8 cellular contexts compared by ENCODE assay signal in genomic region chr15:85542895-85543331, GRCh38.
DNase-seq lines count a peak whose midpoint lies in the region; ATAC-seq, FAIRE-seq and TF ChIP-seq lines count a peak whose summit lies in the region.

No MANE protein-coding gene starts in this region.

- H3K23ac ChIP-seq in IMR-90 (ENCODE audit: low read depth, low read length), result peak overlapping the region; percentile 41; the same call in 1 of the 2 replicates

- TF ChIP-seq CTCF in IMR-90 (conservative IDR thresholded peaks at IDR 0.05; ENCODE audit: low read depth, low read length), result no peak
- no peak for TF ChIP-seq CTCF in activated B cell treated with CpG ODN at 0.5 μM for 24 hours (IDR thresholded peaks at IDR 0.05)
- no peak for TF ChIP-seq CTCF in neutrophil (IDR thresholded peaks at IDR 0.05)
- TF ChIP-seq CTCF in HepG2 (CRISPR knock-in tag; IDR thresholded peaks at IDR 0.05), result no peak
- no peak for TF ChIP-seq CTCF in osteoblast (IDR thresholded peaks at IDR 0.05; ENCODE audit: extremely low read depth, low read depth, low read length)

- H3K9me3 ChIP-seq in IMR-90 (ENCODE audit: control insufficient read depth, insufficient read depth, low read length) (no peaks in the 10 kb centered on the region), neutrophil (no peaks in the 10 kb centered on the region), HepG2 (ENCODE audit: low read length) (no peaks in the 10 kb centered on the region), osteoblast (ENCODE audit: low read depth, low read length) (no peaks in the 10 kb centered on the region)

- no peak overlapping the region for H2BK20ac ChIP-seq in IMR-90 (ENCODE audit: low read depth, low read length)

- TF ChIP-seq EP300 in HepG2 (IDR thresholded peaks at IDR 0.05; ENCODE audit: low read depth in 2 of 2, low read length in 2 of 2) (no peak), HepG2 (CRISPR knock-in tag; IDR thresholded peaks at IDR 0.05; ENCODE audit: borderline replicate concordance) (no peak)

- no peak overlapping the region for H2BK120ac ChIP-seq in IMR-90 (ENCODE audit: low read depth, low read length)

- in situ Hi-C loops in IMR-90 (cut with MboI; ENCODE audit: low sequenced_read_pairs), result no loop called here
- in situ Hi-C loops in HepG2 (cut with HindIII; ENCODE audit: extremely low pct_ligation_motif_present, low pct_unique_long_range_greater_than_20kb), result no loop called here

- H2AK9ac ChIP-seq in IMR-90 (replicated peaks; ENCODE audit: low read depth, low read length, poor library complexity), result no peak overlapping the region

- H4K91ac ChIP-seq in IMR-90 (ENCODE audit: insufficient read depth, low read depth, low read length), result no peak overlapping the region

- H4K5ac ChIP-seq in IMR-90 (ENCODE audit: low read depth, low read length), result no peak overlapping the region

- H2AFZ ChIP-seq in IMR-90 (replicated peaks; ENCODE audit: low read length, poor library complexity) (no peak overlapping the region), HepG2 (ENCODE audit: low read length) (no peak overlapping the region), osteoblast (ENCODE audit: low read length) (no peak overlapping the region)

- BruUV-seq in IMR-90 (replicated peaks; lab: Mats Ljungman, UMichigan), result no TSS peak
- no TSS peak for BruUV-seq in HepG2 (replicated peaks; lab: Mats Ljungman, UMichigan)

- H3K27ac Mint-ChIP-seq in activated B cell treated with CpG ODN at 0.5 μM for 24 hours, result peak overlapping the region; percentile 82

- peaks cover 18% of the 10 kb centered on the region for H3K4me1 ChIP-seq in IMR-90 (ENCODE audit: control insufficient read depth, insufficient read depth, low read length)
- H3K4me1 ChIP-seq in neutrophil (ENCODE audit: control insufficient read depth in 1 of 2, insufficient read depth in 1 of 2, low read depth in 1 of 2, low read length in 1 of 2), result peaks cover 57 to 62% of the 10 kb centered on the region in 2 experiments
- no peaks in the 10 kb centered on the region for H3K4me1 ChIP-seq in HepG2 (ENCODE audit: insufficient read depth, low read length)
- no peaks in the 10 kb centered on the region for H3K4me1 ChIP-seq in osteoblast (ENCODE audit: insufficient read depth, low read length)

- TF ChIP-seq POLR2A in IMR-90 (IDR thresholded peaks at IDR 0.05; ENCODE audit: low read depth, low read length) (no peak), HepG2 (IDR thresholded peaks at IDR 0.05; ENCODE audit: insufficient read depth in 1 of 2, low read depth in 2 of 2, low read length in 2 of 2) (no peak)

- H3K4ac ChIP-seq in IMR-90 (ENCODE audit: low read depth, low read length), result no peak overlapping the region; the same call in 1 of the 2 replicates

- H3K36me3 ChIP-seq in IMR-90 (ENCODE audit: control insufficient read depth, insufficient read depth, low read length) (peaks cover 4% of the 10 kb centered on the region; the same call in 1 of the 2 replicates), neutrophil (no peaks in the 10 kb centered on the region), HepG2 (replicated peaks in 1 of 2; ENCODE audit: control insufficient read depth in 1 of 2, insufficient read depth in 2 of 2, low read length in 2 of 2) (peaks cover 0 to 15% of the 10 kb centered on the region in 2 experiments), osteoblast (ENCODE audit: insufficient read depth, low read length) (no peaks in the 10 kb centered on the region)

- H3K14ac ChIP-seq in IMR-90 (replicated peaks; ENCODE audit: low read depth, low read length), result peak overlapping the region; percentile 27; the same call in 1 of the 2 replicates

- peak overlapping the region; percentile 6 for H3K4me3 Mint-ChIP-seq in activated B cell treated with CpG ODN at 0.5 μM for 24 hours

- no peak overlapping the region for H2AK5ac ChIP-seq in IMR-90 (ENCODE audit: low read depth, low read length)

- CTCF ChIA-PET in IMR-90 (lab: Yijun Ruan, JAX) (no interaction called here), activated B cell treated with CpG ODN at 0.5 μM for 24 hours (lab: Charles Lee) (interaction anchor here (1.1 to 1.9 kb wide), 5 partner anchors 9 to 212 kb away, joined by 3 to 6 read pairs (median 4); no protein-coding TSS in a partner anchor), HepG2 (lab: Yijun Ruan, JAX; ENCODE audit: low intra/inter-chr PET ratio, low total read pairs) (no interaction called here)

- POLR2A ChIA-PET in IMR-90 (lab: Charles Lee; ENCODE audit: unreplicated experiment), result no interaction called here
- POLR2A ChIA-PET in activated B cell treated with CpG ODN at 0.5 μM for 24 hours (lab: Charles Lee), result interaction anchor here (1.2 to 1.7 kb wide), 4 partner anchors 12 to 213 kb away, joined by 4 to 15 read pairs (median 6); partner anchors contain the start of gene AKAP13
- POLR2A ChIA-PET in HepG2 (lab: Yijun Ruan, JAX), result no interaction called here

- H4K20me1 ChIP-seq in IMR-90 (ENCODE audit: insufficient read depth, low read length) (peaks cover 11% of the 10 kb centered on the region; the same call in 1 of the 2 replicates), HepG2 (ENCODE audit: insufficient read depth, low read length) (no peaks in the 10 kb centered on the region), osteoblast (ENCODE audit: insufficient read depth, low read length) (peaks cover 12% of the 10 kb centered on the region)

- H3K4me2 ChIP-seq in IMR-90 (ENCODE audit: low read depth, low read length) (no peak overlapping the region), HepG2 (ENCODE audit: low read depth, low read length) (no peak overlapping the region), osteoblast (ENCODE audit: insufficient read depth, low read length) (no peak overlapping the region)

- H3K18ac ChIP-seq in IMR-90 (ENCODE audit: low read depth, low read length), result no peak overlapping the region

- H3K27me3 Mint-ChIP-seq in activated B cell treated with CpG ODN at 0.5 μM for 24 hours, result no peaks in the 10 kb centered on the region

- no peak overlapping the region for H4K8ac ChIP-seq in IMR-90 (ENCODE audit: low read depth in 2 of 2, low read length in 2 of 2)

- ATAC-seq in IMR-90 (ENCODE audit: low read depth), result peak; percentile 61
- peak; percentile 62 for ATAC-seq in activated B cell treated with CpG ODN at 0.5 μM for 24 hours (ENCODE audit: low read depth)
- ATAC-seq in GM19035 (IDR thresholded peaks at IDR 0.05; ENCODE audit: unreplicated experiment), result no peak
- no peak for ATAC-seq in HepG2

- no peak for TF ChIP-seq RAD21 in IMR-90 (IDR thresholded peaks at IDR 0.05; ENCODE audit: low read length)
- no peak for TF ChIP-seq RAD21 in HepG2 (CRISPR knock-in tag; IDR thresholded peaks at IDR 0.05)

- H2BK5ac ChIP-seq in IMR-90 (ENCODE audit: low read depth, low read length, poor library complexity, severe bottlenecking), result no peak overlapping the region

- H3K9me1 ChIP-seq in IMR-90 (ENCODE audit: insufficient read depth, low read length), result peaks cover 15% of the 10 kb centered on the region

- H3K79me2 ChIP-seq in HepG2 (ENCODE audit: insufficient read depth, low read length) (no peaks in the 10 kb centered on the region), osteoblast (ENCODE audit: insufficient read depth, low read length) (peaks cover 15% of the 10 kb centered on the region)

- H3K27me3 ChIP-seq in IMR-90 (ENCODE audit: control insufficient read depth, insufficient read depth, low read length) (no peaks in the 10 kb centered on the region), neutrophil (no peaks in the 10 kb centered on the region), HepG2 (ENCODE audit: control insufficient read depth in 1 of 2, insufficient read depth in 2 of 2, low read length in 2 of 2) (no peaks in the 10 kb centered on the region), osteoblast (ENCODE audit: insufficient read depth, low read length) (no peaks in the 10 kb centered on the region)

- DNase-seq in NCI-H1092 treated with DMSO at 0.1 percent for 48 hours (lab: John Stamatoyannopoulos, UW) (peak; percentile 11), NCI-H1092 (lab: John Stamatoyannopoulos, UW) (no peak), IMR-90 (peak; percentile 43), activated B cell treated with CpG ODN at 0.5 μM for 24 hours (no peak), HepG2 (ENCODE audit: low spot score) (no peak), osteoblast (ENCODE audit: insufficient read length, low spot score, missing footprints) (no peak)

- no peak overlapping the region for H2BK15ac ChIP-seq in IMR-90 (ENCODE audit: low read depth, low read length)

- no peak overlapping the region for H3K56ac ChIP-seq in IMR-90 (ENCODE audit: extremely low read depth, insufficient read depth, low read length)

- no CpG with 5 or more reads among the region's 3 CpGs for WGBS in IMR-90 (ENCODE audit: extremely low coverage in 2 of 2, insufficient read length in 1 of 2), 2 experiments
- WGBS in HepG2 (ENCODE audit: low lambda C conversion rate), result 68% methylated on average over 3 of the region's 3 CpGs

- dilution Hi-C loops in IMR-90 (cut with HindIII; ENCODE audit: low sequenced_read_pairs, unreplicated experiment), result no loop called here

- H3K4me1 Mint-ChIP-seq in activated B cell treated with CpG ODN at 0.5 μM for 24 hours, result peaks cover 78% of the 10 kb centered on the region

- H3K9ac ChIP-seq in IMR-90 (ENCODE audit: low read depth, low read length) (no peak overlapping the region), HepG2 (ENCODE audit: insufficient read depth, low read depth, low read length) (no peak overlapping the region)

- peaks cover 42% of the 10 kb centered on the region for H3K36me3 Mint-ChIP-seq in activated B cell treated with CpG ODN at 0.5 μM for 24 hours (ENCODE audit: low read depth)

- H3K79me1 ChIP-seq in IMR-90 (ENCODE audit: low read depth in 1 of 2, low read length in 2 of 2), result peaks cover 26 to 48% of the 10 kb centered on the region in 2 experiments

- H3K27ac ChIP-seq in IMR-90 (ENCODE audit: insufficient read depth, low read length), result no peak overlapping the region
- peak overlapping the region; percentile 96 for H3K27ac ChIP-seq in neutrophil
- H3K27ac ChIP-seq in HepG2 (ENCODE audit: extremely low read length, insufficient read depth, low read length), result no peak overlapping the region
- H3K27ac ChIP-seq in osteoblast (ENCODE audit: low read depth, low read length), result no peak overlapping the region

- intact Hi-C loops in IMR-90 (cut with micrococcal nuclease) (no loop called here), activated B cell treated with CpG ODN at 0.5 μM for 24 hours (cut with micrococcal nuclease) (loop anchor here (1.0 to 5.0 kb wide), 4 partner anchors 12 to 159 kb away; no protein-coding TSS in a partner anchor), HepG2 (cut with micrococcal nuclease; ENCODE audit: unreplicated experiment) (no loop called here)

- H3K4me3 ChIP-seq in IMR-90 (ENCODE audit: insufficient read depth, low read depth, low read length) (no peak overlapping the region), neutrophil (ENCODE audit: low read depth in 1 of 2, low read length in 1 of 2) (peak overlapping the region; percentile 67 to 77), HepG2 (replicated peaks in 1 of 3; ENCODE audit: insufficient read depth in 1 of 3, low read depth in 2 of 3, low read length in 3 of 3) (no peak overlapping the region), osteoblast (ENCODE audit: insufficient read depth, low read length) (no peak overlapping the region)

- no peaks in the 10 kb centered on the region for H3K9me3 Mint-ChIP-seq in activated B cell treated with CpG ODN at 0.5 μM for 24 hours

- FAIRE-seq in HepG2 (lab: Jason Lieb, UNC), result no peak

TF ChIP-seq in IMR-90, 13 proteins besides CTCF, POLR2A, EP300 and RAD21 (continues in another document):
- no peak for TF ChIP-seq BHLHE40 (IDR thresholded peaks at IDR 0.05; ENCODE audit: low read depth, low read length)

TF ChIP-seq in HepG2, 621 proteins besides CTCF, POLR2A, EP300 and RAD21 (continues in another document):
- no peak for TF ChIP-seq ZNF839 (CRISPR knock-in tag; IDR thresholded peaks at IDR 0.05; ENCODE audit: borderline replicate concordance)

Comparison
In these comparisons a context has a peak if more than half of its experiments do, and no peak if none do; other contexts are left out.
1. DNase-seq: peak in NCI-H1092 treated with DMSO at 0.1 percent for 48 hours (single experiment) and IMR-90 (single experiment); none in NCI-H1092 (single experiment), activated B cell treated with CpG ODN at 0.5 μM for 24 hours (single experiment), HepG2 (single experiment) and osteoblast (single experiment).
2. ATAC-seq: peak in IMR-90 (single experiment) and activated B cell treated with CpG ODN at 0.5 μM for 24 hours (single experiment); none in GM19035 (single experiment) and HepG2 (single experiment).
3. H3K4me3 ChIP-seq: peak in neutrophil (2 of 2); none in IMR-90 (single experiment), HepG2 (0 of 3) and osteoblast (single experiment).